8 cellular contexts compared by ENCODE assay signal in the genomic region with DNA sequence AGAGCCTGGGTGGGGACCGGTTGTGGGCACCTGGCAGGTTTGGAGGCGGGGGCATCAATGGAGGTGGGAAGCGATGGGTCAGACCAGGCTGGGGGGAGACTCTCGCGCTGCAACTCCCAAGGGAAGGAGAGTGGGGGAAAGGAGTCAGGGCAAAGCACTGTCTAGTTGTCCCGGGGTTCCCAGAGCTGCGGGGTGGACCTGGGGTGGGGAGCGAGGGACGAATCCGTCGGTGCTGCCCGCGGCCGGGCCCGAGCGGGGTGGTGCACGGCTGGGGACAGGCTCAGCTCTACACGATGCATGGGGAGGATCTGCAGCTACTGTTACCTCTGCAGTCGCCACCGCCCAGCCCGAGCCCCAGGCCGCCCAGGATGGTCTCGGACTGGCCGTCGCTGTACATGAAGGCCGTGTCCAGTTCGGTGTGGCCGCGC. TPM values are rescaled to one million over a fixed set of nuclear protein-coding genes. Genes with fewer than 3 reads are reported as not detected.
DNase-seq lines count a peak whose midpoint lies in the region; ATAC-seq and TF ChIP-seq lines count a peak whose summit lies in the region.

No MANE protein-coding gene starts in this region.

- H3K9me2 ChIP-seq in Loucy (replicated peaks; ENCODE audit: low read depth, low read length) = no peaks in the 10 kb centered on the region

- peaks cover 7% of the 10 kb centered on the region for H4K20me1 ChIP-seq in Loucy (ENCODE audit: insufficient read depth, low read length, poor library complexity, severe bottlenecking)

- H3K4me2 ChIP-seq in Loucy (ENCODE audit: low read depth, low read length, poor library complexity, severe bottlenecking) = peak overlapping the region; percentile 100

- no peak for TF ChIP-seq POLR2A in heart left ventricle (IDR thresholded peaks at IDR 0.05)
- no peak for TF ChIP-seq POLR2A in testis (IDR thresholded peaks at IDR 0.05)

- DNase-seq in heart left ventricle (peak in 3 of 5 donors; percentile 42 to 70 (median 47)), cardiac septum (ENCODE audit: low spot score) (no peak), brain microvascular endothelial cell (no peak), testis (no peak), NCI-H2107 (lab: John Stamatoyannopoulos, UW) (no peak), amniotic stem cell (lab: John Stamatoyannopoulos, UW) (no peak)

- H3K9me3 ChIP-seq in heart left ventricle (no peaks in the 10 kb centered on the region), Loucy (ENCODE audit: insufficient read depth, low read depth, low read length) (no peaks in the 10 kb centered on the region), liver (ENCODE audit: control insufficient read depth in 4 of 4, low read length in 3 of 4) (no peaks in the 10 kb centered on the region), testis (no peaks in the 10 kb centered on the region)

- H2AFZ ChIP-seq in Loucy (ENCODE audit: low read length) = peak overlapping the region; percentile 92

- peak in 2 of 4 donors; percentile 1 to 8 for ATAC-seq in heart left ventricle

- H3K27me3 ChIP-seq in heart left ventricle (no peaks in the 10 kb centered on the region), Loucy (ENCODE audit: insufficient read depth, low read length, poor library complexity, severe bottlenecking) (no peaks in the 10 kb centered on the region), brain microvascular endothelial cell (replicated peaks) (no peaks in the 10 kb centered on the region), liver (ENCODE audit: control insufficient read depth in 4 of 4, insufficient read depth in 4 of 4, low read length in 3 of 4) (no peaks in the 10 kb centered on the region), testis (no peaks in the 10 kb centered on the region)

- in situ Hi-C loops in brain microvascular endothelial cell (cut with HindIII; ENCODE audit: low pct_ligation_motif_present, low sequenced_read_pairs) = no loop called here

- no peaks in the 10 kb centered on the region for H3F3A ChIP-seq in Loucy (ENCODE audit: low read depth)

- peaks cover 53% of the 10 kb centered on the region for H3K79me2 ChIP-seq in Loucy (ENCODE audit: insufficient read depth, low read length)

- intact Hi-C loops in heart left ventricle (cut with DNase I) = loop anchor here in 1 of 10 donors (10.0 kb wide), 1 partner anchor 407 kb away; a partner anchor contains a TSS
- intact Hi-C loops in cardiac septum (cut with DNase I) = loop anchor here (5.0 kb wide), 1 partner anchor 59 kb away; a partner anchor contains a TSS
- intact Hi-C loops in testis (cut with DNase I; ENCODE audit: low total_unique reads) = no loop called here

- H3K4me3 ChIP-seq in heart left ventricle (peak overlapping the region; percentile 59 to 97 (median 90)), Loucy (ENCODE audit: low read length, poor library complexity, severe bottlenecking) (peak overlapping the region; percentile 98), brain microvascular endothelial cell (ENCODE audit: low read depth, low read length) (peak overlapping the region; percentile 66), liver (ENCODE audit: low read depth in 1 of 3, low read length in 3 of 3) (peak overlapping the region; percentile 71 to 73 (median 71)), testis (peak overlapping the region; percentile 81 to 97)

- H3K9ac ChIP-seq in Loucy (ENCODE audit: low read depth, low read length, poor library complexity, severe bottlenecking) = peak overlapping the region; percentile 93
- H3K9ac ChIP-seq in liver (ENCODE audit: low read depth in 1 of 2, low read length in 2 of 2) = peak overlapping the region in 1 of 2 donors; percentile 67

- H3K4me1 ChIP-seq in heart left ventricle = peaks cover 0 to 35% (median 20%) of the 10 kb centered on the region in 12 donors
- peaks cover 49% of the 10 kb centered on the region for H3K4me1 ChIP-seq in Loucy (ENCODE audit: insufficient read depth, low read length, poor library complexity, severe bottlenecking)
- peaks cover 3 to 24% (median 19%) of the 10 kb centered on the region in 4 donors for H3K4me1 ChIP-seq in liver (ENCODE audit: control insufficient read depth in 4 of 4, insufficient read depth in 4 of 4, low read length in 3 of 4)
- peaks cover 23% of the 10 kb centered on the region for H3K4me1 ChIP-seq in testis

- peak overlapping the region; percentile 21 to 95 (median 90) for H3K27ac ChIP-seq in heart left ventricle
- peak overlapping the region; percentile 93 for H3K27ac ChIP-seq in brain microvascular endothelial cell
- peak overlapping the region; percentile 64 to 68 for H3K27ac ChIP-seq in liver (ENCODE audit: low read depth in 1 of 2, low read length in 2 of 2)
- peak overlapping the region; percentile 24 to 91 for H3K27ac ChIP-seq in testis

- no peak for TF ChIP-seq RAD21 in liver (IDR thresholded peaks at IDR 0.05)

- H3K36me3 ChIP-seq in heart left ventricle = peaks cover 0 to 23% (median 20%) of the 10 kb centered on the region in 9 donors
- no peaks in the 10 kb centered on the region; the same call in 1 of the 2 replicates for H3K36me3 ChIP-seq in Loucy (ENCODE audit: insufficient read depth, low read length)
- peaks cover 9% of the 10 kb centered on the region for H3K36me3 ChIP-seq in brain microvascular endothelial cell (replicated peaks)
- peaks cover 6 to 18% (median 14%) of the 10 kb centered on the region in 4 donors for H3K36me3 ChIP-seq in liver (ENCODE audit: control insufficient read depth in 4 of 4, insufficient read depth in 3 of 4, low read depth in 1 of 4, low read length in 3 of 4)
- no peaks in the 10 kb centered on the region for H3K36me3 ChIP-seq in testis (ENCODE audit: low read depth, missing control alignments)

- WGBS in heart left ventricle, 4 donors = 1 to 3% (median 2%) methylated on average over 22 to 29 of the region's 29 CpGs
- WGBS in liver = under 1% methylated on average over 29 of the region's 29 CpGs
- WGBS in testis, 2 donors = 0% methylated on average over 7 to 23 of the region's 29 CpGs

- TF ChIP-seq CTCF in heart left ventricle (IDR thresholded peaks at IDR 0.05) (no peak), Loucy (conservative IDR thresholded peaks at IDR 0.05; ENCODE audit: low read length) (no peak), brain microvascular endothelial cell (IDR thresholded peaks at IDR 0.05; ENCODE audit: low read depth, low read length, missing control alignments) (no peak), liver (IDR thresholded peaks at IDR 0.05; ENCODE audit: low read depth, low read length, missing input control) (no peak), testis (IDR thresholded peaks at IDR 0.05) (no peak)

TF ChIP-seq in liver, 16 proteins besides CTCF, POLR2A, EP300 and RAD21 (continues in another document):
- TF ChIP-seq, protein P1, sequence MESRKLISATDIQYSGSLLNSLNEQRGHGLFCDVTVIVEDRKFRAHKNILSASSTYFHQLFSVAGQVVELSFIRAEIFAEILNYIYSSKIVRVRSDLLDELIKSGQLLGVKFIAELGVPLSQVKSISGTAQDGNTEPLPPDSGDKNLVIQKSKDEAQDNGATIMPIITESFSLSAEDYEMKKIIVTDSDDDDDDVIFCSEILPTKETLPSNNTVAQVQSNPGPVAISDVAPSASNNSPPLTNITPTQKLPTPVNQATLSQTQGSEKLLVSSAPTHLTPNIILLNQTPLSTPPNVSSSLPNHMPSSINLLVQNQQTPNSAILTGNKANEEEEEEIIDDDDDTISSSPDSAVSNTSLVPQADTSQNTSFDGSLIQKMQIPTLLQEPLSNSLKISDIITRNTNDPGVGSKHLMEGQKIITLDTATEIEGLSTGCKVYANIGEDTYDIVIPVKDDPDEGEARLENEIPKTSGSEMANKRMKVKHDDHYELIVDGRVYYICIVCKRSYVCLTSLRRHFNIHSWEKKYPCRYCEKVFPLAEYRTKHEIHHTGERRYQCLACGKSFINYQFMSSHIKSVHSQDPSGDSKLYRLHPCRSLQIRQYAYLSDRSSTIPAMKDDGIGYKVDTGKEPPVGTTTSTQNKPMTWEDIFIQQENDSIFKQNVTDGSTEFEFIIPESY (IDR thresholded peaks at IDR 0.05) = no peak
- TF ChIP-seq, protein P2, sequence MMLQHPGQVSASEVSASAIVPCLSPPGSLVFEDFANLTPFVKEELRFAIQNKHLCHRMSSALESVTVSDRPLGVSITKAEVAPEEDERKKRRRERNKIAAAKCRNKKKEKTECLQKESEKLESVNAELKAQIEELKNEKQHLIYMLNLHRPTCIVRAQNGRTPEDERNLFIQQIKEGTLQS (IDR thresholded peaks at IDR 0.05) = no peak
- TF ChIP-seq GABPA (IDR thresholded peaks at IDR 0.05 in 1 of 2, conservative IDR thresholded peaks at IDR 0.05 in 1 of 2) = no peak
- TF ChIP-seq HNF4G (IDR thresholded peaks at IDR 0.05) = no peak
- no peak for TF ChIP-seq FOXA1 (IDR thresholded peaks at IDR 0.05)

RNA-seq across cellular contexts. Expression of a gene that starts 0.4 kb away (rescaled TPM):
- total RNA-seq in heart left ventricle (10 to 100 TPM; 25.0 to 97.5 (median 46.4) TPM), cardiac septum (33.5 TPM), liver (10 to 100 TPM; 41.4 to 63.2 TPM), testis (100 to 1,000 TPM in 1 of 2 donors, 10 to 100 TPM in 1; 83.3 to 141 TPM)
- polyA plus RNA-seq in heart left ventricle (10 to 100 TPM; 13.8 to 27.2 TPM), liver (10 to 100 TPM; 42.8 to 56.7 TPM), testis (ENCODE audit: insufficient read depth, low read depth, low replicate concordance) (73.0 TPM)

RNA-seq across cellular contexts. Expression of a gene that starts 0.6 kb away (rescaled TPM):
- total RNA-seq in heart left ventricle (10 to 100 TPM in 2 of 9 donors, 1 to 10 TPM in 7; 6.4 to 17.2 (median 8.2) TPM), cardiac septum (7.5 TPM), liver (10 to 100 TPM; 12.8 to 15.2 TPM), testis (10 to 100 TPM; 61.1 to 66.0 TPM)
- polyA plus RNA-seq in heart left ventricle (10 to 100 TPM; 10.4 to 19.4 TPM), liver (10 to 100 TPM in 1 of 2 donors, 1 to 10 TPM in 1; 6.8 to 16.0 TPM), testis (ENCODE audit: insufficient read depth, low read depth, low replicate concordance) (27.9 TPM)

RNA-seq across cellular contexts. Expression of a gene that starts 22.9 kb away (rescaled TPM):
- total RNA-seq in heart left ventricle (under 1 TPM in 5 of 9 donors, not detected in 4; 0.19 to 0.36 (median 0.20) TPM), cardiac septum (0.32 TPM), liver (10 to 100 TPM in 1 of 2 donors, under 1 TPM in 1; 0.23 to 43.6 TPM), testis (1 to 10 TPM; 6.2 to 6.5 TPM)
- polyA plus RNA-seq in heart left ventricle (under 1 TPM in 1 of 2 donors, not detected in 1; 0.12 TPM), liver (10 to 100 TPM; 66.3 to 69.6 TPM), testis (ENCODE audit: insufficient read depth, low read depth, low replicate concordance) (2.3 TPM)

RNA-seq across cellular contexts. Expression of a gene that starts 59.9 kb away (rescaled TPM):
- total RNA-seq in heart left ventricle = 10 to 100 TPM in 6 of 9 donors, 1 to 10 TPM in 3; 8.3 to 17.4 (median 13.7) TPM
- 10 to 100 TPM; 19.3 to 56.3 TPM for polyA plus RNA-seq in heart left ventricle
- 14.8 TPM for total RNA-seq in cardiac septum
- total RNA-seq in liver = 1 to 10 TPM; 9.5 to 9.8 TPM
- polyA plus RNA-seq in liver = 10 to 100 TPM; 10.5 to 11.1 TPM
- 10 to 100 TPM; 25.8 to 36.9 TPM for total RNA-seq in testis
- polyA plus RNA-seq in testis (ENCODE audit: insufficient read depth, low read depth, low replicate concordance) = 46.4 TPM

Comparison
In these comparisons a context has a peak if more than half of its experiments do, and no peak if none do; other contexts are left out.
1. DNase-seq: peak in heart left ventricle (3 of 5); none in cardiac septum (single experiment), brain microvascular endothelial cell (single experiment), testis (single experiment), NCI-H2107 (single experiment) and amniotic stem cell (single experiment).
2. Peak in every context shown above with its lines, with median percentiles within 50 percentile points of each other: H3K27ac ChIP-seq and H3K4me3 ChIP-seq.